32 cellular contexts compared by ENCODE assay signal in the genomic region with DNA sequence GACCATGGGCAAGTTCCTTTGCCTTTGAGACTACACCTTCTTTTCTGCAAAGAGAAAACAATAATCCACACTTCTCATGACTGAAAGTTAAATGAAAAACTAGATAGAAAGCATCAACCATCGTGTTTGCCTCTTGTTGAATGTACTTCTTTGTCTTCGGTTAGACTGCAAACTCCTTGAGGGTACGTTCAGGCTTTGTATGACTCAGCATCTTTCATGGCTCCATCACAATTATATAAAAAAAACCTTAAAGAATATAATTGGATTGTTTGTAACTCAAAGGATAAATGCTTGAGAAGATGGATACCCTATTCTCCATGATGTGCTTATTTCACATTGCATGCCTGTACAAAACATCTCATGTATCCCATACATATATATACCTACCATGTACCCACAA.
DNase-seq lines count a peak whose midpoint lies in the region; ATAC-seq, FAIRE-seq and TF ChIP-seq lines count a peak whose summit lies in the region.
"Had no signal": no experiment of that assay in that cellular context is flagged by ENCODE, and none has a peak within 500 bp of the region (broad histone marks: within the 10 kb centered on the region; RNA-seq: fewer than 3 reads in every experiment).

No MANE protein-coding gene starts in this region.

- H4K5ac ChIP-seq in IMR-90 (ENCODE audit: low read depth, low read length): no peak overlapping the region

- no peak overlapping the region for H2BK20ac ChIP-seq in IMR-90 (ENCODE audit: low read depth, low read length)

- no peaks in the 10 kb centered on the region for H3K79me1 ChIP-seq in IMR-90 (ENCODE audit: low read depth in 1 of 2, low read length in 2 of 2)

- H3K4me1 ChIP-seq in HepG2 (ENCODE audit: insufficient read depth, low read length): no peaks in the 10 kb centered on the region
- no peaks in the 10 kb centered on the region for H3K4me1 ChIP-seq in right lobe of liver
- no peaks in the 10 kb centered on the region for H3K4me1 ChIP-seq in A549
- no peaks in the 10 kb centered on the region for H3K4me1 ChIP-seq in IMR-90 (ENCODE audit: control insufficient read depth, insufficient read depth, low read length)
- H3K4me1 ChIP-seq: BE2C, BLaER1, Caco-2 had no signal

- TF ChIP-seq RAD21 in HepG2 (CRISPR knock-in tag; IDR thresholded peaks at IDR 0.05): no peak
- no peak for TF ChIP-seq RAD21 in A549 (conservative IDR thresholded peaks at IDR 0.05 in 1 of 2, IDR thresholded peaks at IDR 0.05 in 1 of 2)
- no peak for TF ChIP-seq RAD21 in IMR-90 (IDR thresholded peaks at IDR 0.05; ENCODE audit: low read length)

- no peaks in the 10 kb centered on the region for H3K79me2 ChIP-seq in HepG2 (ENCODE audit: insufficient read depth, low read length)

- H3K14ac ChIP-seq in IMR-90 (replicated peaks; ENCODE audit: low read depth, low read length): no peak overlapping the region

- no peak overlapping the region for H3K23ac ChIP-seq in IMR-90 (ENCODE audit: low read depth, low read length)

- no peak overlapping the region for H3K56ac ChIP-seq in IMR-90 (ENCODE audit: extremely low read depth, insufficient read depth, low read length)

- H3K9me1 ChIP-seq in IMR-90 (ENCODE audit: insufficient read depth, low read length): no peaks in the 10 kb centered on the region

- H3K9me3 ChIP-seq in HepG2 (ENCODE audit: low read length) (no peaks in the 10 kb centered on the region), right lobe of liver (no peaks in the 10 kb centered on the region), A549 (no peaks in the 10 kb centered on the region), IMR-90 (ENCODE audit: control insufficient read depth, insufficient read depth, low read length) (no peaks in the 10 kb centered on the region)
- H3K9me3 ChIP-seq: BE2C, Caco-2 had no signal

- BruUV-seq in HepG2 (replicated peaks; lab: Mats Ljungman, UMichigan): no TSS peak
- no TSS peak for BruUV-seq in IMR-90 (replicated peaks; lab: Mats Ljungman, UMichigan)

- POLR2A ChIA-PET in HepG2 (lab: Yijun Ruan, JAX): no interaction called here
- POLR2A ChIA-PET in A549 (lab: Yijun Ruan, JAX): no interaction called here
- POLR2A ChIA-PET in IMR-90 (lab: Charles Lee; ENCODE audit: unreplicated experiment): no interaction called here

- no peak overlapping the region for H2BK5ac ChIP-seq in IMR-90 (ENCODE audit: low read depth, low read length, poor library complexity, severe bottlenecking)

- H2AFZ ChIP-seq in HepG2 (ENCODE audit: low read length) (no peak overlapping the region), IMR-90 (replicated peaks; ENCODE audit: low read length, poor library complexity) (no peak overlapping the region)

- in situ Hi-C loops in HepG2 (cut with HindIII; ENCODE audit: extremely low pct_ligation_motif_present, low pct_unique_long_range_greater_than_20kb) (loop anchor here (10.0 kb wide), 1 partner anchor 1135 kb away; no protein-coding TSS in a partner anchor), IMR-90 (cut with MboI; ENCODE audit: low sequenced_read_pairs) (no loop called here)

- no peak overlapping the region for H2AK5ac ChIP-seq in IMR-90 (ENCODE audit: low read depth, low read length)

- dilution Hi-C loops in IMR-90 (cut with HindIII; ENCODE audit: low sequenced_read_pairs, unreplicated experiment): no loop called here

- H4K20me1 ChIP-seq in HepG2 (ENCODE audit: insufficient read depth, low read length) (no peaks in the 10 kb centered on the region), IMR-90 (ENCODE audit: insufficient read depth, low read length) (no peaks in the 10 kb centered on the region)
- H4K20me1 ChIP-seq: BLaER1; BLaER1 treated with 17β-estradiol and CSF1 and Interleukin-3, amounts not matched to agents 10 nM and 100 nM had no signal

- H3K4ac ChIP-seq in IMR-90 (ENCODE audit: low read depth, low read length): no peak overlapping the region

- TF ChIP-seq POLR2A in HepG2 (IDR thresholded peaks at IDR 0.05; ENCODE audit: insufficient read depth in 1 of 2, low read depth in 2 of 2, low read length in 2 of 2): no peak
- no peak for TF ChIP-seq POLR2A in right lobe of liver (IDR thresholded peaks at IDR 0.05)
- TF ChIP-seq POLR2A in A549 (IDR thresholded peaks at IDR 0.05; ENCODE audit: low read length): no peak
- no peak for TF ChIP-seq POLR2A in IMR-90 (IDR thresholded peaks at IDR 0.05; ENCODE audit: low read depth, low read length)

- no peaks in the 10 kb centered on the region for H3K36me3 ChIP-seq in HepG2 (replicated peaks in 1 of 2; ENCODE audit: control insufficient read depth in 1 of 2, insufficient read depth in 2 of 2, low read length in 2 of 2)
- no peaks in the 10 kb centered on the region for H3K36me3 ChIP-seq in right lobe of liver
- H3K36me3 ChIP-seq in IMR-90 (ENCODE audit: control insufficient read depth, insufficient read depth, low read length): no peaks in the 10 kb centered on the region
- H3K36me3 ChIP-seq: BE2C, BLaER1 had no signal

- H3K27ac ChIP-seq in HepG2 (ENCODE audit: extremely low read length, insufficient read depth, low read length): no peak overlapping the region
- H3K27ac ChIP-seq in right lobe of liver: no peak overlapping the region
- no peak overlapping the region for H3K27ac ChIP-seq in A549
- no peak overlapping the region for H3K27ac ChIP-seq in IMR-90 (ENCODE audit: insufficient read depth, low read length)
- H3K27ac ChIP-seq: 22Rv1; BLaER1; BLaER1 treated with 17β-estradiol and CSF1 and Interleukin-3, amounts not matched to agents 10 nM and 100 nM; C4-2B had no signal

- H3K9ac ChIP-seq in HepG2 (ENCODE audit: insufficient read depth, low read depth, low read length): no peak overlapping the region
- no peak overlapping the region for H3K9ac ChIP-seq in IMR-90 (ENCODE audit: low read depth, low read length)
- H3K9ac ChIP-seq: BLaER1; BLaER1 treated with 17β-estradiol and CSF1 and Interleukin-3, amounts not matched to agents 10 nM and 100 nM had no signal

- no peak overlapping the region for H4K91ac ChIP-seq in IMR-90 (ENCODE audit: insufficient read depth, low read depth, low read length)

- no peaks in the 10 kb centered on the region for H3K27me3 ChIP-seq in HepG2 (ENCODE audit: control insufficient read depth in 1 of 2, insufficient read depth in 2 of 2, low read length in 2 of 2)
- no peaks in the 10 kb centered on the region for H3K27me3 ChIP-seq in right lobe of liver
- no peaks in the 10 kb centered on the region for H3K27me3 ChIP-seq in IMR-90 (ENCODE audit: control insufficient read depth, insufficient read depth, low read length)
- H3K27me3 ChIP-seq: BE2C; BLaER1; BLaER1 treated with 17β-estradiol and CSF1 and Interleukin-3, amounts not matched to agents 10 nM and 100 nM had no signal

- no peak overlapping the region for H2AK9ac ChIP-seq in IMR-90 (replicated peaks; ENCODE audit: low read depth, low read length, poor library complexity)

- no peak overlapping the region for H2BK120ac ChIP-seq in IMR-90 (ENCODE audit: low read depth, low read length)

- TF ChIP-seq EP300 in HepG2 (IDR thresholded peaks at IDR 0.05; ENCODE audit: low read depth in 2 of 2, low read length in 2 of 2) (no peak), HepG2 (CRISPR knock-in tag; IDR thresholded peaks at IDR 0.05; ENCODE audit: borderline replicate concordance) (no peak), A549 (IDR thresholded peaks at IDR 0.05) (no peak)

- FAIRE-seq in HepG2 (lab: Jason Lieb, UNC) (no peak), A549 (lab: Jason Lieb, UNC) (no peak)
- FAIRE-seq: A204.1, D721Med had no signal

- H3K18ac ChIP-seq in IMR-90 (ENCODE audit: low read depth, low read length): no peak overlapping the region

- WGBS in HepG2 (ENCODE audit: low lambda C conversion rate): 42% methylated on average over 3 of the region's 3 CpGs
- 73% methylated on average over 3 of the region's 3 CpGs for WGBS in right lobe of liver (ENCODE audit: insufficient coverage, low coverage, low lambda C conversion rate, missing lambda C conversion rate)
- WGBS in A549 (ENCODE audit: missing lambda C conversion rate): 33% methylated on average over 3 of the region's 3 CpGs
- WGBS in IMR-90 (ENCODE audit: extremely low coverage in 2 of 2, insufficient read length in 1 of 2), 2 experiments: no CpG with 5 or more reads among the region's 3 CpGs

- DNase-seq in HepG2 (ENCODE audit: low spot score) (no peak), right lobe of liver (no peak), A549 (ENCODE audit: low read depth in 1 of 2, low spot score in 1 of 2) (no peak), IMR-90 (no peak), AG20443 (ENCODE audit: low spot score) (no peak)
- no peak for DNase-seq in activated CD4-positive, CD25-positive, alpha-beta regulatory T cell (lab: John Stamatoyannopoulos, UW)
- DNase-seq: 8988T; ACHN; AML-193; BE2C; C1 segment of cervical spinal cord; Caco-2; Calu3; CD4-positive, alpha-beta memory T cell; CD4-positive, alpha-beta T cell; CD4-positive, CD25-positive, alpha-beta regulatory T cell; CD8-positive, alpha-beta memory T cell; CD8-positive, alpha-beta T cell; COR-L47; DMS 273 treated with DMSO at 0.1 percent for 48 hours; DMS153; DMS53; DMS79; DMS79 treated with DMSO at 0.1 percent for 48 hours; DND-41; EL had no signal

- intact Hi-C loops in HepG2 (cut with micrococcal nuclease; ENCODE audit: unreplicated experiment) (loop anchor here (5.0 kb wide), 1 partner anchor 1138 kb away; no protein-coding TSS in a partner anchor), right lobe of liver (cut with DNase I) (no loop called here), IMR-90 (cut with micrococcal nuclease) (no loop called here)

- ATAC-seq in HepG2: no peak
- ATAC-seq in right lobe of liver: no peak
- ATAC-seq in A549: no peak
- no peak for ATAC-seq in IMR-90 (ENCODE audit: low read depth)
- ATAC-seq: CD8-positive, alpha-beta T cell had no signal

- TF ChIP-seq CTCF in HepG2 (CRISPR knock-in tag; IDR thresholded peaks at IDR 0.05) (no peak), right lobe of liver (IDR thresholded peaks at IDR 0.05) (no peak), A549 (IDR thresholded peaks at IDR 0.05) (no peak), IMR-90 (conservative IDR thresholded peaks at IDR 0.05; ENCODE audit: low read depth, low read length) (no peak)

- no peak overlapping the region for H2BK15ac ChIP-seq in IMR-90 (ENCODE audit: low read depth, low read length)

- H4K8ac ChIP-seq in IMR-90 (ENCODE audit: low read depth in 2 of 2, low read length in 2 of 2): no peak overlapping the region

- H3K4me2 ChIP-seq in HepG2 (ENCODE audit: low read depth, low read length) (no peak overlapping the region), A549 (no peak overlapping the region), IMR-90 (ENCODE audit: low read depth, low read length) (no peak overlapping the region)
- H3K4me2 ChIP-seq: BLaER1; BLaER1 treated with 17β-estradiol and CSF1 and Interleukin-3, amounts not matched to agents 10 nM and 100 nM had no signal

- no peak overlapping the region for H3K4me3 ChIP-seq in HepG2 (replicated peaks in 1 of 3; ENCODE audit: insufficient read depth in 1 of 3, low read depth in 2 of 3, low read length in 3 of 3)
- H3K4me3 ChIP-seq in right lobe of liver: no peak overlapping the region
- H3K4me3 ChIP-seq in A549: no peak overlapping the region
- H3K4me3 ChIP-seq in IMR-90 (ENCODE audit: insufficient read depth, low read depth, low read length): no peak overlapping the region
- H3K4me3 ChIP-seq: BLaER1; BLaER1 treated with 17β-estradiol and CSF1 and Interleukin-3, amounts not matched to agents 10 nM and 100 nM had no signal

- CTCF ChIA-PET in HepG2 (lab: Yijun Ruan, JAX; ENCODE audit: low intra/inter-chr PET ratio, low total read pairs): no interaction called here
- CTCF ChIA-PET in A549 (lab: Yijun Ruan, JAX): no interaction called here
- CTCF ChIA-PET in IMR-90 (lab: Yijun Ruan, JAX): no interaction called here

Comparison
In these comparisons a context has a peak if more than half of its experiments do, and no peak if none do; other contexts are left out.
1. Of the 38 proteins assayed by ChIP-seq in both HepG2 and A549: peak only in HepG2: none; only in A549: none; in both: MAFK and NFE2L2; in neither: 36.